ENCODE assay signal across 12 cellular contexts in genomic region chr7:24922099-24922773, GRCh38. TPM values are rescaled to one million over a fixed set of nuclear protein-coding genes. Genes with fewer than 3 reads are reported as not detected.
A peak's percentile ranks its signal among the peaks of the same experiment; 100 is the strongest.
DNase-seq lines count a peak whose midpoint lies in the region; ATAC-seq and TF ChIP-seq lines count a peak whose summit lies in the region.
"Had no signal": no experiment of that assay in that cellular context is flagged by ENCODE, and none has a peak within 500 bp of the region (broad histone marks: within the 10 kb centered on the region; RNA-seq: fewer than 3 reads in every experiment).

No MANE protein-coding gene starts in this region.

- H3F3A ChIP-seq in SK-N-SH (replicated peaks; ENCODE audit: insufficient read depth): peaks cover 26% of the 10 kb centered on the region

- peaks cover 91% of the 10 kb centered on the region for H3K79me2 ChIP-seq in SK-N-SH (ENCODE audit: insufficient read depth)

- no peaks in the 10 kb centered on the region for H3K27me3 Mint-ChIP-seq in activated CD4-positive, alpha-beta T cell treated with anti-CD3 and anti-CD28 coated beads, Interleukin-2, amount 10 ng/mL, durations not matched to agents 7 days and 5 days

- WGBS in SK-N-SH (ENCODE audit: low lambda C conversion rate): 39% methylated on average over 5 of the region's 5 CpGs

- H3K9ac ChIP-seq in SK-N-SH: peak overlapping the region; percentile 38; the same call in 1 of the 2 replicates

- H3K4me1 ChIP-seq in SK-N-SH (ENCODE audit: control insufficient read depth in 1 of 2, insufficient read depth in 2 of 2, low read depth in 1 of 2, low read length in 1 of 2): peaks cover 36 to 44% of the 10 kb centered on the region in 2 experiments
- H3K4me1 ChIP-seq: prostate gland had no signal

- TF ChIP-seq EP300 in SK-N-SH (IDR thresholded peaks at IDR 0.05; ENCODE audit: borderline replicate concordance in 1 of 2, low read depth in 1 of 2, low read length in 1 of 2): peak in 1 of 2 experiments; percentile 80; a peak in 1 of 4 replicates

- no peaks in the 10 kb centered on the region for H3K9me2 ChIP-seq in SK-N-SH

- H4K20me1 ChIP-seq in SK-N-SH (ENCODE audit: insufficient read depth): no peaks in the 10 kb centered on the region

- no peak for ATAC-seq in stimulated activated effector memory CD8-positive, alpha-beta T cell treated with anti-CD3 and anti-CD28 coated beads, Interleukin-12 subunit alpha, Interleukin-12 subunit beta, amount 100 ng/mL, for 72 hours
- ATAC-seq in GM21825 (IDR thresholded peaks at IDR 0.05; ENCODE audit: unreplicated experiment): no peak

- H3K4me3 Mint-ChIP-seq in activated CD4-positive, alpha-beta T cell treated with anti-CD3 and anti-CD28 coated beads, Interleukin-2, amount 10 ng/mL, durations not matched to agents 7 days and 5 days: no peak overlapping the region
- H3K4me3 Mint-ChIP-seq in stimulated activated effector memory CD8-positive, alpha-beta T cell treated with anti-CD3 and anti-CD28 coated beads, Interleukin-12 subunit alpha, Interleukin-12 subunit beta, amount 100 ng/mL, for 72 hours: peak overlapping the region; percentile 71

- CTCF ChIA-PET in activated CD4-positive, alpha-beta T cell treated with anti-CD3 and anti-CD28 coated beads, Interleukin-2, amount 10 ng/mL, durations not matched to agents 7 days and 5 days (lab: Charles Lee): interaction anchor here (0.7 to 1.6 kb wide), 4 partner anchors 12 to 110 kb away, joined by 3 to 4 read pairs (median 4); no protein-coding TSS in a partner anchor
- CTCF ChIA-PET in SK-N-SH (lab: Yijun Ruan, JAX): interaction anchor here (1.2 kb wide), 2 partner anchors 101 to 176 kb away, joined by 4 to 7 read pairs; no protein-coding TSS in a partner anchor

- H3K4me2 ChIP-seq in SK-N-SH: peak overlapping the region; percentile 67

- TF ChIP-seq CTCF in SK-N-SH (IDR thresholded peaks at IDR 0.05) (no peak), fibroblast of the aortic adventitia (IDR thresholded peaks at IDR 0.05; ENCODE audit: insufficient read depth, low read length) (no peak)

- no peak overlapping the region for H2AFZ ChIP-seq in SK-N-SH (ENCODE audit: low read depth)

- H3K4me3 ChIP-seq in SK-N-SH (ENCODE audit: low read depth in 2 of 2, low read length in 1 of 2): peak overlapping the region in 1 of 2 experiments; percentile 0; a peak in 1 of 4 replicates
- no peak overlapping the region for H3K4me3 ChIP-seq in fibroblast of the aortic adventitia (ENCODE audit: low read depth, low read length)
- H3K4me3 ChIP-seq: gastrocnemius medialis, prostate gland, uterus had no signal

- peak overlapping the region; percentile 92 for H3K27ac Mint-ChIP-seq in activated CD4-positive, alpha-beta T cell treated with anti-CD3 and anti-CD28 coated beads, Interleukin-2, amount 10 ng/mL, durations not matched to agents 7 days and 5 days
- H3K27ac Mint-ChIP-seq in stimulated activated effector memory CD8-positive, alpha-beta T cell treated with anti-CD3 and anti-CD28 coated beads, Interleukin-12 subunit alpha, Interleukin-12 subunit beta, amount 100 ng/mL, for 72 hours: peak overlapping the region; percentile 98

- peak overlapping the region; percentile 74 to 80 for H3K27ac ChIP-seq in SK-N-SH (ENCODE audit: low read depth in 2 of 2, low read length in 1 of 2)
- no peak overlapping the region for H3K27ac ChIP-seq in caudate nucleus (ENCODE audit: low read depth, low read length)
- H3K27ac ChIP-seq: gastrocnemius medialis, prostate gland, uterus had no signal

- peaks cover 2% of the 10 kb centered on the region for H3K9me3 Mint-ChIP-seq in activated CD4-positive, alpha-beta T cell treated with anti-CD3 and anti-CD28 coated beads, Interleukin-2, amount 10 ng/mL, durations not matched to agents 7 days and 5 days
- H3K9me3 Mint-ChIP-seq in stimulated activated effector memory CD8-positive, alpha-beta T cell treated with anti-CD3 and anti-CD28 coated beads, Interleukin-12 subunit alpha, Interleukin-12 subunit beta, amount 100 ng/mL, for 72 hours: no peaks in the 10 kb centered on the region

- no peaks in the 10 kb centered on the region for H3K27me3 ChIP-seq in SK-N-SH (ENCODE audit: insufficient read depth)
- H3K27me3 ChIP-seq: gastrocnemius medialis, uterus had no signal

- POLR2A ChIA-PET in activated CD4-positive, alpha-beta T cell treated with anti-CD3 and anti-CD28 coated beads, Interleukin-2, amount 10 ng/mL, durations not matched to agents 7 days and 5 days (lab: Charles Lee): no interaction called here
- POLR2A ChIA-PET in SK-N-SH (lab: Yijun Ruan, JAX): no interaction called here

- H3K36me3 Mint-ChIP-seq in activated CD4-positive, alpha-beta T cell treated with anti-CD3 and anti-CD28 coated beads, Interleukin-2, amount 10 ng/mL, durations not matched to agents 7 days and 5 days (ENCODE audit: low read depth): peaks cover 27% of the 10 kb centered on the region
- H3K36me3 Mint-ChIP-seq in stimulated activated effector memory CD8-positive, alpha-beta T cell treated with anti-CD3 and anti-CD28 coated beads, Interleukin-12 subunit alpha, Interleukin-12 subunit beta, amount 100 ng/mL, for 72 hours: peaks cover 24% of the 10 kb centered on the region

- no peaks in the 10 kb centered on the region for H3K36me3 ChIP-seq in SK-N-SH (replicated peaks in 1 of 2; ENCODE audit: control insufficient read depth in 1 of 2, insufficient read depth in 2 of 2, low read length in 1 of 2)
- H3K36me3 ChIP-seq: gastrocnemius medialis, prostate gland, uterus had no signal

- no peaks in the 10 kb centered on the region for H3K9me3 ChIP-seq in SK-N-SH
- H3K9me3 ChIP-seq: gastrocnemius medialis, prostate gland, uterus had no signal

- H3K4me1 Mint-ChIP-seq in activated CD4-positive, alpha-beta T cell treated with anti-CD3 and anti-CD28 coated beads, Interleukin-2, amount 10 ng/mL, durations not matched to agents 7 days and 5 days: peaks cover 92% of the 10 kb centered on the region
- peaks cover 85% of the 10 kb centered on the region for H3K4me1 Mint-ChIP-seq in stimulated activated effector memory CD8-positive, alpha-beta T cell treated with anti-CD3 and anti-CD28 coated beads, Interleukin-12 subunit alpha, Interleukin-12 subunit beta, amount 100 ng/mL, for 72 hours

- TF ChIP-seq RAD21 in SK-N-SH (IDR thresholded peaks at IDR 0.05; ENCODE audit: low read length): no peak; the same call in 1 of the 2 replicates

- no peak for DNase-seq in activated CD4-positive, alpha-beta T cell treated with anti-CD3 and anti-CD28 coated beads, Interleukin-2, amount 10 ng/mL, durations not matched to agents 7 days and 5 days
- no peak for DNase-seq in activated CD4-positive, alpha-beta T cell treated with anti-CD3 and anti-CD28 coated beads for 1 hour
- peak; percentile 43 for DNase-seq in SK-N-SH
- peak; percentile 66 for DNase-seq in fibroblast of the aortic adventitia (ENCODE audit: low read depth)
- DNase-seq in stimulated activated effector memory CD8-positive, alpha-beta T cell treated with anti-CD3 and anti-CD28 coated beads, Interleukin-12 subunit alpha, Interleukin-12 subunit beta, amount 100 ng/mL, for 72 hours (ENCODE audit: low spot score in 2 of 2): no peak
- DNase-seq in caudate nucleus (lab: John Stamatoyannopoulos, UW): no peak
- no peak for DNase-seq in SKM-1 (lab: John Stamatoyannopoulos, UW; ENCODE audit: unreplicated experiment)
- DNase-seq: gastrocnemius medialis, NCI-H1092, uterus had no signal

TF ChIP-seq in SK-N-SH, 30 proteins besides CTCF, POLR2A, EP300 and RAD21 (continues in another document):
- TF ChIP-seq FOSL2 (IDR thresholded peaks at IDR 0.05; ENCODE audit: borderline replicate concordance, low read depth) (peak; percentile 44; the same call in 1 of the 2 replicates), TCF12 (IDR thresholded peaks at IDR 0.05) (peak; percentile 75), SIN3A (IDR thresholded peaks at IDR 0.05; ENCODE audit: borderline replicate concordance, low read depth, low read length) (no peak), RXRA (IDR thresholded peaks at IDR 0.05; ENCODE audit: borderline replicate concordance, low read depth) (no peak; the same call in 1 of the 2 replicates), GABPA (IDR thresholded peaks at IDR 0.05; ENCODE audit: low read depth) (no peak), CHD2 (IDR thresholded peaks at IDR 0.05; ENCODE audit: low read length, partially characterized antibody) (no peak), TAF1 (IDR thresholded peaks at IDR 0.05; ENCODE audit: borderline replicate concordance, low read depth, low read length) (no peak), RFX5 (IDR thresholded peaks at IDR 0.05; ENCODE audit: low read length) (no peak), USF2 (IDR thresholded peaks at IDR 0.05; ENCODE audit: borderline replicate concordance, low read depth, low read length) (no peak), NRF1 (IDR thresholded peaks at IDR 0.05; ENCODE audit: low read depth, low read length) (no peak), MXI1 (IDR thresholded peaks at IDR 0.05; ENCODE audit: low read depth, low read length) (no peak), EZH2phosphoT487 (IDR thresholded peaks at IDR 0.05; ENCODE audit: borderline replicate concordance, low read depth) (no peak), MAX (IDR thresholded peaks at IDR 0.05; ENCODE audit: low read depth) (no peak), JUND (IDR thresholded peaks at IDR 0.05) (no peak), ELF1 (IDR thresholded peaks at IDR 0.05) (no peak)

RNA-seq across cellular contexts. Expression of gene OSBPL3, which starts 57.7 kb away (rescaled TPM):
- 10 to 100 TPM; 77.5 to 77.9 TPM for total RNA-seq in activated CD4-positive, alpha-beta T cell treated with anti-CD3 and anti-CD28 coated beads, Interleukin-2, amount 10 ng/mL, durations not matched to agents 7 days and 5 days
- 22.6 and 23.2 TPM in 2 replicates for polyA plus RNA-seq in SK-N-SH (2012; rRNA removed)
- 19.3 and 20.5 TPM in 2 replicates for polyA plus RNA-seq in SK-N-SH (2012; cell fraction: cytosol; rRNA removed)
- 53.0 and 90.2 TPM in 2 replicates for polyA plus RNA-seq in SK-N-SH (2012; cell fraction: nucleus; rRNA removed)
- total RNA-seq in fibroblast of the aortic adventitia (ENCODE audit: low replicate concordance): 16.1 and 46.0 TPM in 2 replicates

Comparison
In these comparisons a context has a peak if more than half of its experiments do, and no peak if none do; other contexts are left out.
1. DNase-seq: peak in SK-N-SH (single experiment) and fibroblast of the aortic adventitia (single experiment); none in activated CD4-positive, alpha-beta T cell treated with anti-CD3 and anti-CD28 coated beads, Interleukin-2, amount 10 ng/mL, durations not matched to agents 7 days and 5 days (single experiment), activated CD4-positive, alpha-beta T cell treated with anti-CD3 and anti-CD28 coated beads for 1 hour (single experiment), stimulated activated effector memory CD8-positive, alpha-beta T cell treated with anti-CD3 and anti-CD28 coated beads, Interleukin-12 subunit alpha, Interleukin-12 subunit beta, amount 100 ng/mL, for 72 hours (0 of 2), caudate nucleus (0 of 61) and SKM-1 (single experiment).